Comparison of ENCODE assay signal across 19 cellular contexts in genomic region chr3:128768471-128768870, GRCh38. TPM values are rescaled to one million over a fixed set of nuclear protein-coding genes. Genes with fewer than 3 reads are reported as not detected.
DNase-seq lines count a peak whose midpoint lies in the region; ATAC-seq and TF ChIP-seq lines count a peak whose summit lies in the region.
"Had no signal": no experiment of that assay in that cellular context is flagged by ENCODE, and none has a peak within 500 bp of the region (broad histone marks: within the 10 kb centered on the region; RNA-seq: fewer than 3 reads in every experiment).

No MANE protein-coding gene starts in this region.

- no peaks in the 10 kb centered on the region for H3K27me3 ChIP-seq in CD4-positive, alpha-beta memory T cell (ENCODE audit: insufficient read depth, low read length)
- H3K27me3 ChIP-seq in CD8-positive, alpha-beta T cell (ENCODE audit: insufficient read depth, low read length) = no peaks in the 10 kb centered on the region
- H3K27me3 ChIP-seq: BE2C had no signal

- H3K27ac Mint-ChIP-seq in activated CD4-positive, alpha-beta T cell treated with anti-CD3 and anti-CD28 coated beads for 36 hours = peak overlapping the region; percentile 20
- peak overlapping the region in 6 of 7 donors; percentile 2 to 84 (median 60) for H3K27ac Mint-ChIP-seq in CD4-positive, alpha-beta memory T cell
- H3K27ac Mint-ChIP-seq in glutamatergic neuron (ENCODE audit: unreplicated experiment) (peak overlapping the region; percentile 87), progenitor cell of endocrine pancreas (peak overlapping the region; percentile 3), Calu3 (ENCODE audit: unreplicated experiment) (no peak overlapping the region)
- H3K27ac Mint-ChIP-seq in CD8-positive, alpha-beta T cell = no peak overlapping the region

- no peak overlapping the region for H3K27ac ChIP-seq in CD4-positive, alpha-beta memory T cell (ENCODE audit: low read depth, low read length)
- no peak overlapping the region for H3K27ac ChIP-seq in CD8-positive, alpha-beta T cell (ENCODE audit: low read depth, low read length)
- H3K27ac ChIP-seq: 22Rv1, GM23248 had no signal

- no peak for ATAC-seq in activated CD4-positive, alpha-beta T cell treated with anti-CD3 and anti-CD28 coated beads for 36 hours
- no peak for ATAC-seq in CD8-positive, alpha-beta T cell
- ATAC-seq: HCT116, K562 had no signal

- no peaks in the 10 kb centered on the region for H3K36me3 ChIP-seq in CD4-positive, alpha-beta memory T cell (ENCODE audit: insufficient read depth, low read length)
- H3K36me3 ChIP-seq in CD8-positive, alpha-beta T cell (ENCODE audit: insufficient read depth, low read length) = no peaks in the 10 kb centered on the region

- POLR2A ChIA-PET in activated CD4-positive, alpha-beta T cell treated with anti-CD3 and anti-CD28 coated beads for 36 hours (lab: Charles Lee) = interaction anchor here (0.6 to 1.0 kb wide), 2 partner anchors 21 to 24 kb away, joined by 3 to 4 read pairs; no protein-coding TSS in a partner anchor
- POLR2A ChIA-PET in CD4-positive, alpha-beta memory T cell (lab: Charles Lee; ENCODE audit: partially characterized antibody) = no interaction called here
- POLR2A ChIA-PET in CD8-positive, alpha-beta T cell (lab: Charles Lee) = interaction anchor here (0.6 to 0.7 kb wide), 2 partner anchors 28 to 88 kb away, joined by 3 read pairs; no protein-coding TSS in a partner anchor

- no peak for DNase-seq in activated CD4-positive, alpha-beta T cell treated with anti-CD3 and anti-CD28 coated beads for 36 hours
- DNase-seq in activated CD4-positive, alpha-beta T cell treated with anti-CD3 and anti-CD28 coated beads for 48 hours = no peak
- DNase-seq in CD4-positive, alpha-beta memory T cell = no peak
- DNase-seq in glutamatergic neuron = no peak
- DNase-seq in progenitor cell of endocrine pancreas (ENCODE audit: low spot score, unreplicated experiment) = no peak
- no peak for DNase-seq in Calu3
- no peak for DNase-seq in CD8-positive, alpha-beta T cell
- no peak for DNase-seq in NCI-H2227 (lab: John Stamatoyannopoulos, UW; ENCODE audit: unreplicated experiment)
- DNase-seq: BE2C, DMS 273 treated with DMSO at 0.1 percent for 48 hours, GDM1, NCI-H1417, NCI-H187 treated with DMSO at 0.1 percent for 48 hours, NCI-H69, SHP77 treated with DMSO at 0.1 percent for 48 hours had no signal

- H3K9me3 Mint-ChIP-seq in activated CD4-positive, alpha-beta T cell treated with anti-CD3 and anti-CD28 coated beads for 36 hours (ENCODE audit: low read depth) = no peaks in the 10 kb centered on the region
- H3K9me3 Mint-ChIP-seq in CD4-positive, alpha-beta memory T cell = no peaks in the 10 kb centered on the region
- peaks cover 7% of the 10 kb centered on the region for H3K9me3 Mint-ChIP-seq in glutamatergic neuron (ENCODE audit: unreplicated experiment)
- peaks cover 10% of the 10 kb centered on the region for H3K9me3 Mint-ChIP-seq in progenitor cell of endocrine pancreas (ENCODE audit: low read depth)
- no peaks in the 10 kb centered on the region for H3K9me3 Mint-ChIP-seq in Calu3 (ENCODE audit: low read depth, unreplicated experiment)
- H3K9me3 Mint-ChIP-seq in CD8-positive, alpha-beta T cell = no peaks in the 10 kb centered on the region

- no peaks in the 10 kb centered on the region for H3K27me3 Mint-ChIP-seq in activated CD4-positive, alpha-beta T cell treated with anti-CD3 and anti-CD28 coated beads for 36 hours
- H3K27me3 Mint-ChIP-seq in CD4-positive, alpha-beta memory T cell = no peaks in the 10 kb centered on the region
- H3K27me3 Mint-ChIP-seq in glutamatergic neuron (ENCODE audit: unreplicated experiment) (peaks cover 2% of the 10 kb centered on the region), progenitor cell of endocrine pancreas (no peaks in the 10 kb centered on the region), Calu3 (ENCODE audit: unreplicated experiment) (no peaks in the 10 kb centered on the region)
- H3K27me3 Mint-ChIP-seq in CD8-positive, alpha-beta T cell (ENCODE audit: low read depth) = no peaks in the 10 kb centered on the region

- no TSS peak for BruUV-seq in Calu3 (replicated peaks; lab: Mats Ljungman, UMichigan)

- CTCF ChIA-PET in activated CD4-positive, alpha-beta T cell treated with anti-CD3 and anti-CD28 coated beads for 36 hours (lab: Charles Lee) = interaction anchor here (0.7 to 1.5 kb wide), 4 partner anchors 13 to 79 kb away, joined by 3 to 4 read pairs (median 3); no protein-coding TSS in a partner anchor
- CTCF ChIA-PET in CD4-positive, alpha-beta memory T cell (lab: Charles Lee; ENCODE audit: partially characterized antibody) = interaction anchor here (0.7 to 3.0 kb wide), 5 partner anchors 10 to 115 kb away, joined by 3 to 10 read pairs (median 4); no protein-coding TSS in a partner anchor
- CTCF ChIA-PET in Calu3 (lab: Charles Lee) = interaction anchor here (0.6 to 1.6 kb wide), 3 partner anchors 20 to 521 kb away, joined by 3 to 4 read pairs (median 4); no protein-coding TSS in a partner anchor
- CTCF ChIA-PET in CD8-positive, alpha-beta T cell (lab: Charles Lee) = interaction anchor here (0.7 to 1.9 kb wide), 2 partner anchors 10 to 40 kb away, joined by 3 to 7 read pairs; no protein-coding TSS in a partner anchor

- no peaks in the 10 kb centered on the region for H3K9me3 ChIP-seq in CD4-positive, alpha-beta memory T cell (ENCODE audit: control insufficient read depth in 1 of 2, low read length in 2 of 2)
- H3K9me3 ChIP-seq in CD8-positive, alpha-beta T cell (ENCODE audit: low read length) = no peaks in the 10 kb centered on the region

- intact Hi-C loops in activated CD4-positive, alpha-beta T cell treated with anti-CD3 and anti-CD28 coated beads for 36 hours (cut with DNase I, micrococcal nuclease) = no loop called here
- intact Hi-C loops in CD4-positive, alpha-beta memory T cell (cut with micrococcal nuclease) = no loop called here
- intact Hi-C loops in Calu3 (cut with micrococcal nuclease; ENCODE audit: unreplicated experiment) = no loop called here
- intact Hi-C loops in CD8-positive, alpha-beta T cell (cut with DNase I, micrococcal nuclease) = no loop called here

- H3K4me3 ChIP-seq in CD4-positive, alpha-beta memory T cell (ENCODE audit: low read length in 2 of 2) = no peak overlapping the region
- H3K4me3 ChIP-seq in CD8-positive, alpha-beta T cell (ENCODE audit: low read depth, low read length) = no peak overlapping the region
- H3K4me3 ChIP-seq: GM23248, K562 had no signal

- H3K36me3 Mint-ChIP-seq in activated CD4-positive, alpha-beta T cell treated with anti-CD3 and anti-CD28 coated beads for 36 hours (ENCODE audit: low read depth) = peaks cover 29% of the 10 kb centered on the region
- H3K36me3 Mint-ChIP-seq in CD4-positive, alpha-beta memory T cell = peaks cover 19 to 36% of the 10 kb centered on the region in 2 donors
- H3K36me3 Mint-ChIP-seq in glutamatergic neuron (ENCODE audit: unreplicated experiment) (peaks cover 12% of the 10 kb centered on the region), progenitor cell of endocrine pancreas (ENCODE audit: insufficient read depth) (peaks cover 22% of the 10 kb centered on the region), Calu3 (ENCODE audit: insufficient read depth, unreplicated experiment) (peaks cover 20% of the 10 kb centered on the region)
- H3K36me3 Mint-ChIP-seq in CD8-positive, alpha-beta T cell = peaks cover 32% of the 10 kb centered on the region

- TF ChIP-seq CTCF in glutamatergic neuron (IDR thresholded peaks at IDR 0.05; ENCODE audit: partially characterized antibody, unreplicated experiment) (no peak), progenitor cell of endocrine pancreas (IDR thresholded peaks at IDR 0.05; ENCODE audit: unreplicated experiment) (no peak), Calu3 (IDR thresholded peaks at IDR 0.05; ENCODE audit: unreplicated experiment) (no peak)
- TF ChIP-seq CTCF in CD8-positive, alpha-beta T cell (IDR thresholded peaks at IDR 0.05) = no peak

- H3K4me3 Mint-ChIP-seq in activated CD4-positive, alpha-beta T cell treated with anti-CD3 and anti-CD28 coated beads for 36 hours = no peak overlapping the region
- peak overlapping the region in 4 of 8 donors; percentile 0 to 23 (median 18) for H3K4me3 Mint-ChIP-seq in CD4-positive, alpha-beta memory T cell
- peak overlapping the region; percentile 39 for H3K4me3 Mint-ChIP-seq in glutamatergic neuron (ENCODE audit: unreplicated experiment)
- no peak overlapping the region for H3K4me3 Mint-ChIP-seq in progenitor cell of endocrine pancreas (ENCODE audit: low read depth)
- H3K4me3 Mint-ChIP-seq in Calu3 (ENCODE audit: low read depth, unreplicated experiment) = no peak overlapping the region
- H3K4me3 Mint-ChIP-seq in CD8-positive, alpha-beta T cell = no peak overlapping the region

- H3K4me1 ChIP-seq in CD4-positive, alpha-beta memory T cell (ENCODE audit: insufficient read depth, low read length) = peaks cover 54% of the 10 kb centered on the region
- peaks cover 27% of the 10 kb centered on the region for H3K4me1 ChIP-seq in CD8-positive, alpha-beta T cell (ENCODE audit: insufficient read depth, low read length)
- H3K4me1 ChIP-seq: BE2C had no signal

- peaks cover 59% of the 10 kb centered on the region for H3K4me1 Mint-ChIP-seq in activated CD4-positive, alpha-beta T cell treated with anti-CD3 and anti-CD28 coated beads for 36 hours
- H3K4me1 Mint-ChIP-seq in CD4-positive, alpha-beta memory T cell = peaks cover 56 to 92% (median 71%) of the 10 kb centered on the region in 4 donors
- H3K4me1 Mint-ChIP-seq in glutamatergic neuron (ENCODE audit: low read depth, unreplicated experiment) (peaks cover 30% of the 10 kb centered on the region), progenitor cell of endocrine pancreas (ENCODE audit: low read depth) (peaks cover 14% of the 10 kb centered on the region), Calu3 (ENCODE audit: low read depth, unreplicated experiment) (peaks cover 20% of the 10 kb centered on the region)
- peaks cover 78% of the 10 kb centered on the region for H3K4me1 Mint-ChIP-seq in CD8-positive, alpha-beta T cell (ENCODE audit: low read depth)

RNA-seq across cellular contexts. Expression of gene RAB7A, which starts 42.5 kb away (rescaled TPM):
- 100 to 1,000 TPM; 297 to 534 TPM for total RNA-seq in activated CD4-positive, alpha-beta T cell treated with anti-CD3 and anti-CD28 coated beads for 36 hours
- 100 to 1,000 TPM; 141 to 152 TPM for total RNA-seq in CD4-positive, alpha-beta memory T cell
- polyA plus RNA-seq in CD4-positive, alpha-beta memory T cell = 100 to 1,000 TPM; 185 to 269 TPM
- total RNA-seq in glutamatergic neuron (ENCODE audit: unreplicated experiment) = 298 TPM
- 130 and 141 TPM in 2 replicates for total RNA-seq in progenitor cell of endocrine pancreas
- 491 and 522 TPM in 2 replicates for total RNA-seq in Calu3 (2022)
- 100 to 1,000 TPM; 130 to 134 TPM for total RNA-seq in CD8-positive, alpha-beta T cell

Comparison
In these comparisons a context has a peak if more than half of its experiments do, and no peak if none do; other contexts are left out.
1. H3K27ac Mint-ChIP-seq: peak in activated CD4-positive, alpha-beta T cell treated with anti-CD3 and anti-CD28 coated beads for 36 hours (single experiment), CD4-positive, alpha-beta memory T cell (6 of 7), glutamatergic neuron (single experiment) and progenitor cell of endocrine pancreas (single experiment); none in Calu3 (single experiment) and CD8-positive, alpha-beta T cell (single experiment).